13 cellular contexts compared by ENCODE assay signal in the genomic region with DNA sequence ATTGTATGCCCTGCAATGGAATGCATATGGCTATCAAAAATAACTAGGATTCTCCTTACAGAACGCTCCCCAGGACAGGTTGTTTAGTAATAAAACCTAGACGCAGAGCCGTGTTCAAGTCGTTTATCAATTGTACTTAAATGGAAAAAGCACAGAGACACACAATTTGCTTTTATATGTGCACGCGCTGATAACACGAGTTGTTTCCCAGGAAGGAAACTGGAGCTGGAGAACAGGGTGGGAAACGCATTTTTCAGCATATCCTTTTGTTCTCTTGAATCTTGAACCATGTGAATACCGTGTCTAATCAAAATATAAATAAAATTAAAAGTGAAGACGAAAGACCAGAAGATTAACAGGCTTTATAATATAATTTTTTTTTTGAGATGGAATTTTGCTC. TPM values are rescaled to one million over a fixed set of nuclear protein-coding genes. Genes with fewer than 3 reads are reported as not detected.
DNase-seq lines count a peak whose midpoint lies in the region; ATAC-seq and TF ChIP-seq lines count a peak whose summit lies in the region.
"Had no signal": no experiment of that assay in that cellular context is flagged by ENCODE, and none has a peak within 500 bp of the region (broad histone marks: within the 10 kb centered on the region; RNA-seq: fewer than 3 reads in every experiment).

No MANE protein-coding gene starts in this region.

- no peaks in the 10 kb centered on the region; the same call in 1 of the 3 replicates for H3K4me1 Mint-ChIP-seq in GM23338
- H3K4me1 Mint-ChIP-seq in stimulated activated memory B cell treated with anti-CD40 and anti-IgM and Interleukin-4, amounts not matched to agents 10 μg/mL and 1 μg/mL and 100 μg/mL, for 72 hours: peaks cover 31% of the 10 kb centered on the region

- no peak overlapping the region for H3K4me3 ChIP-seq in HL-60 (replicated peaks; ENCODE audit: insufficient read depth, low read length)
- no peak overlapping the region for H3K4me3 ChIP-seq in fibroblast of villous mesenchyme (ENCODE audit: low read depth, low read length)
- H3K4me3 ChIP-seq in GM23338: no peak overlapping the region

- 0 out of 2 replicates have a peak overlapping the region, but pooled peaks have one; percentile 18 for H3K27ac ChIP-seq in HL-60 (replicated peaks)
- H3K27ac ChIP-seq in VCaP: peak overlapping the region; percentile 27; the same call in 1 of the 2 replicates
- H3K27ac ChIP-seq in GM23338 (ENCODE audit: low read depth): no peak overlapping the region

- H3K27me3 ChIP-seq in HL-60 (ENCODE audit: insufficient read depth, poor library complexity, severe bottlenecking) (no peaks in the 10 kb centered on the region), GM23338 (ENCODE audit: insufficient read depth) (peaks cover 35% of the 10 kb centered on the region)

- no peaks in the 10 kb centered on the region for H3F3A ChIP-seq in GM23338 (replicated peaks; ENCODE audit: low read depth)

- ATAC-seq in GM23338: no peak
- no peak for ATAC-seq in stimulated activated memory B cell treated with anti-CD40 and anti-IgM and Interleukin-4, amounts not matched to agents 10 μg/mL and 1 μg/mL and 100 μg/mL, for 72 hours
- ATAC-seq: HCT116, HepG2 had no signal

- no peaks in the 10 kb centered on the region for H3K36me3 ChIP-seq in GM23338 (ENCODE audit: insufficient read depth)
- H3K36me3 ChIP-seq: BE2C had no signal

- no peaks in the 10 kb centered on the region for H3K79me2 ChIP-seq in GM23338 (replicated peaks; ENCODE audit: insufficient read depth)

- TF ChIP-seq CTCF in HL-60 (IDR thresholded peaks at IDR 0.05; ENCODE audit: insufficient read depth, low read length) (no peak), VCaP (conservative IDR thresholded peaks at IDR 0.05) (no peak), fibroblast of villous mesenchyme (IDR thresholded peaks at IDR 0.05; ENCODE audit: insufficient read depth, low read depth, low read length) (no peak), GM23338 (conservative IDR thresholded peaks at IDR 0.05; ENCODE audit: low read depth in 2 of 2) (no peak)

- no peaks in the 10 kb centered on the region; the same call in 1 of the 2 replicates for H4K20me1 ChIP-seq in GM23338 (replicated peaks; ENCODE audit: insufficient read depth)

- no peak overlapping the region for H3K4me3 Mint-ChIP-seq in GM23338
- H3K4me3 Mint-ChIP-seq in stimulated activated memory B cell treated with anti-CD40 and anti-IgM and Interleukin-4, amounts not matched to agents 10 μg/mL and 1 μg/mL and 100 μg/mL, for 72 hours: no peak overlapping the region
- H3K4me3 Mint-ChIP-seq: CD4-positive, alpha-beta memory T cell had no signal

- H3K27me3 Mint-ChIP-seq in GM23338 (ENCODE audit: insufficient read depth, low read depth, poor library complexity): peaks cover 34% of the 10 kb centered on the region
- H3K27me3 Mint-ChIP-seq in stimulated activated memory B cell treated with anti-CD40 and anti-IgM and Interleukin-4, amounts not matched to agents 10 μg/mL and 1 μg/mL and 100 μg/mL, for 72 hours: peaks cover 62% of the 10 kb centered on the region

- H3K36me3 Mint-ChIP-seq in GM23338 (ENCODE audit: low read depth): 0 out of 3 replicates have a peak, but pooled peaks cover 6% of the 10 kb centered on the region
- H3K36me3 Mint-ChIP-seq in stimulated activated memory B cell treated with anti-CD40 and anti-IgM and Interleukin-4, amounts not matched to agents 10 μg/mL and 1 μg/mL and 100 μg/mL, for 72 hours: peaks cover 14% of the 10 kb centered on the region

- no peaks in the 10 kb centered on the region for H3K9me2 ChIP-seq in GM23338 (ENCODE audit: insufficient read depth)

- H3K4me1 ChIP-seq in GM23338 (ENCODE audit: insufficient read depth): no peaks in the 10 kb centered on the region
- H3K4me1 ChIP-seq: BE2C had no signal

- no peak overlapping the region for H3K4me2 ChIP-seq in GM23338

- H3K9me3 Mint-ChIP-seq in GM23338: peaks cover 14% of the 10 kb centered on the region
- no peaks in the 10 kb centered on the region for H3K9me3 Mint-ChIP-seq in stimulated activated memory B cell treated with anti-CD40 and anti-IgM and Interleukin-4, amounts not matched to agents 10 μg/mL and 1 μg/mL and 100 μg/mL, for 72 hours

- H2AFZ ChIP-seq in GM23338: no peak overlapping the region

- no peak for DNase-seq in HL-60 (ENCODE audit: low read depth in 1 of 2, low spot score in 1 of 2)
- DNase-seq in fibroblast of villous mesenchyme (ENCODE audit: low read depth): peak; percentile 70
- no peak for DNase-seq in GM23338 (ENCODE audit: low spot score)
- DNase-seq in SW480 (ENCODE audit: low spot score): no peak
- DNase-seq in NCI-H2029 (lab: John Stamatoyannopoulos, UW): no peak
- DNase-seq: BE2C; CD4-positive, alpha-beta memory T cell; DMS79; EL had no signal

- no peak overlapping the region for H3K27ac Mint-ChIP-seq in GM23338
- H3K27ac Mint-ChIP-seq in stimulated activated memory B cell treated with anti-CD40 and anti-IgM and Interleukin-4, amounts not matched to agents 10 μg/mL and 1 μg/mL and 100 μg/mL, for 72 hours: no peak overlapping the region
- H3K27ac Mint-ChIP-seq: CD4-positive, alpha-beta memory T cell had no signal

TF ChIP-seq in GM23338, 12 proteins besides CTCF, POLR2A, EP300 and RAD21:
- no peak for TF ChIP-seq NANOG (IDR thresholded peaks at IDR 0.05; ENCODE audit: borderline replicate concordance)

RNA-seq across cellular contexts. Expression of gene ANPEP, which starts 3.6 kb away (rescaled TPM):
- total RNA-seq in fibroblast of villous mesenchyme: 52.5 and 54.0 TPM in 2 replicates
- total RNA-seq in GM23338 (2014; rRNA removed; shearing (Covaris generic)): 0.58 and 0.80 TPM in 2 replicates
- polyA plus RNA-seq in GM23338 (2016; fragmentation: Nextera tagmentation; extraction: Ambion mirVana): 0.87 and 1.8 TPM in 2 replicates
- polyA plus RNA-seq: CD4-positive, alpha-beta memory T cell had no signal

RNA-seq across cellular contexts. Expression of gene MESP2, which starts 42.2 kb away (rescaled TPM):
- total RNA-seq in fibroblast of villous mesenchyme: 0.32 and 0.43 TPM in 2 replicates
- total RNA-seq in GM23338 (2014; rRNA removed; shearing (Covaris generic)): 0.16 and 1.3 TPM in 2 replicates
- polyA plus RNA-seq in GM23338 (2016; fragmentation: Nextera tagmentation; extraction: Ambion mirVana): 0.24 and 0.68 TPM in 2 replicates
- total RNA-seq: CD4-positive, alpha-beta memory T cell; HepG2 had no signal
- polyA plus RNA-seq: CD4-positive, alpha-beta memory T cell; HepG2 had no signal

Comparison
In these comparisons a context has a peak if more than half of its experiments do, and no peak if none do; other contexts are left out.
1. RNA of gene ANPEP, which starts 3.6 kb away (total RNA-seq): 52.5 to 54.0 TPM in fibroblast of villous mesenchyme; 0.58 to 0.80 TPM in GM23338; every median in the first group is over 10 times any median in the second.